ENCODE assay signal across 14 cellular contexts in genomic region chr18:10422731-10423130, GRCh38. TPM values are rescaled to one million over a fixed set of nuclear protein-coding genes. Genes with fewer than 3 reads are reported as not detected.
DNase-seq lines count a peak whose midpoint lies in the region; ATAC-seq and TF ChIP-seq lines count a peak whose summit lies in the region.
"Had no signal": no experiment of that assay in that cellular context is flagged by ENCODE, and none has a peak within 500 bp of the region (broad histone marks: within the 10 kb centered on the region; RNA-seq: fewer than 3 reads in every experiment).

No MANE protein-coding gene starts in this region.

- H3K79me1 ChIP-seq in neuronal stem cell (ENCODE audit: low read depth, low read length) = no peaks in the 10 kb centered on the region

- no peak for TF ChIP-seq POLR2A in heart left ventricle (IDR thresholded peaks at IDR 0.05)
- no peak for TF ChIP-seq POLR2A in breast epithelium (IDR thresholded peaks at IDR 0.05)

- TF ChIP-seq CTCF in left ventricle myocardium inferior (IDR thresholded peaks at IDR 0.05; ENCODE audit: borderline replicate concordance) = no peak
- no peak for TF ChIP-seq CTCF in heart left ventricle (IDR thresholded peaks at IDR 0.05)
- no peak for TF ChIP-seq CTCF in breast epithelium (IDR thresholded peaks at IDR 0.05)
- no peak for TF ChIP-seq CTCF in upper lobe of right lung (IDR thresholded peaks at IDR 0.05)

- peak overlapping the region; percentile 29 for H3K23ac ChIP-seq in neuronal stem cell (ENCODE audit: low read depth, low read length, poor library complexity)

- H3K9ac ChIP-seq in neuronal stem cell (ENCODE audit: low read depth, low read length, poor library complexity) = no peak overlapping the region
- H3K9ac ChIP-seq: GM23248 had no signal

- no peak overlapping the region for H4K8ac ChIP-seq in neuronal stem cell (ENCODE audit: low read depth, low read length)

- H3K4me1 ChIP-seq in left ventricle myocardium inferior (peaks cover 12% of the 10 kb centered on the region), heart left ventricle (peaks cover 0 to 16% (median 6%) of the 10 kb centered on the region in 12 donors), breast epithelium (peaks cover 0 to 7% of the 10 kb centered on the region in 2 donors), neuronal stem cell (ENCODE audit: control insufficient read depth in 2 of 2, insufficient read depth in 1 of 2, low read depth in 1 of 2, low read length in 2 of 2) (peaks cover 0 to 2% of the 10 kb centered on the region in 2 donors), upper lobe of right lung (peaks cover 16% of the 10 kb centered on the region)

- peaks cover 5% of the 10 kb centered on the region for H3K9me3 ChIP-seq in left ventricle myocardium inferior (replicated peaks)
- H3K9me3 ChIP-seq in heart left ventricle = peaks cover 0 to 5% (median 0%) of the 10 kb centered on the region in 12 donors
- no peaks in the 10 kb centered on the region for H3K9me3 ChIP-seq in breast epithelium
- H3K9me3 ChIP-seq in neuronal stem cell (replicated peaks in 1 of 2; ENCODE audit: control insufficient read depth in 2 of 2, insufficient read depth in 1 of 2, low read depth in 1 of 2, low read length in 2 of 2) = peaks cover 2 to 13% of the 10 kb centered on the region in 2 donors
- no peaks in the 10 kb centered on the region for H3K9me3 ChIP-seq in upper lobe of right lung

- H4K91ac ChIP-seq in neuronal stem cell (ENCODE audit: low read depth, low read length, poor library complexity) = no peak overlapping the region

- no peak overlapping the region for H3K4ac ChIP-seq in neuronal stem cell (ENCODE audit: low read length)

- intact Hi-C loops in left ventricle myocardium inferior (cut with micrococcal nuclease) = no loop called here
- intact Hi-C loops in heart left ventricle (cut with DNase I) = no loop called here
- intact Hi-C loops in breast epithelium (cut with DNase I; ENCODE audit: low total_unique reads) = no loop called here
- intact Hi-C loops in upper lobe of right lung (cut with DNase I) = no loop called here

- no peak overlapping the region for H2BK12ac ChIP-seq in neuronal stem cell (ENCODE audit: low read length)

- H3K4me3 ChIP-seq in left ventricle myocardium inferior (no peak overlapping the region), heart left ventricle (no peak overlapping the region), breast epithelium (no peak overlapping the region), neuronal stem cell (ENCODE audit: low read length in 2 of 2) (peak overlapping the region in 1 of 2 donors; percentile 33), upper lobe of right lung (no peak overlapping the region)
- H3K4me3 ChIP-seq: GM23248 had no signal

- H2AK5ac ChIP-seq in neuronal stem cell (ENCODE audit: low read depth, low read length) = no peak overlapping the region

- H2BK120ac ChIP-seq in neuronal stem cell (ENCODE audit: low read depth, low read length) = no peak overlapping the region

- ATAC-seq in heart left ventricle = no peak
- peak; percentile 8 for ATAC-seq in upper lobe of right lung
- no peak for ATAC-seq in GM21576 (IDR thresholded peaks at IDR 0.05; ENCODE audit: unreplicated experiment)

- no peaks in the 10 kb centered on the region for H3K36me3 ChIP-seq in left ventricle myocardium inferior
- no peaks in the 10 kb centered on the region for H3K36me3 ChIP-seq in heart left ventricle
- H3K36me3 ChIP-seq in breast epithelium = no peaks in the 10 kb centered on the region
- no peaks in the 10 kb centered on the region for H3K36me3 ChIP-seq in neuronal stem cell (replicated peaks in 1 of 2; ENCODE audit: control insufficient read depth in 2 of 2, insufficient read depth in 2 of 2, low read length in 2 of 2)
- no peaks in the 10 kb centered on the region for H3K36me3 ChIP-seq in upper lobe of right lung

- no peak overlapping the region for H3K14ac ChIP-seq in neuronal stem cell (ENCODE audit: low read length)

- no peak overlapping the region for H3K4me2 ChIP-seq in neuronal stem cell (ENCODE audit: insufficient read depth, low read length, poor library complexity, severe bottlenecking)

- no peak overlapping the region for H3K18ac ChIP-seq in neuronal stem cell (ENCODE audit: low read length)

- WGBS in heart left ventricle, 4 donors = 83 to 96% (median 90%) methylated on average over 3 to 6 of the region's 6 CpGs
- WGBS in neuronal stem cell (ENCODE audit: extremely low coverage in 2 of 2, insufficient read length in 2 of 2, insufficient replicate concordance in 1 of 2), 2 donors = no CpG with 5 or more reads among the region's 6 CpGs

- no peak overlapping the region for H2AFZ ChIP-seq in neuronal stem cell (ENCODE audit: low read length)
- H2AFZ ChIP-seq: GM23248 had no signal

- DNase-seq in left ventricle myocardium inferior (no peak), heart left ventricle (no peak), breast epithelium (ENCODE audit: low spot score in 2 of 2) (no peak), neuronal stem cell (ENCODE audit: low spot score) (no peak), upper lobe of right lung (no peak), kidney glomerular epithelial cell (lab: John Stamatoyannopoulos, UW) (no peak), kidney tubule cell (ENCODE audit: low spot score) (no peak)
- DNase-seq: CD4-positive, CD25-positive, alpha-beta regulatory T cell; DMS53; H7 had no signal

- H3K27me3 ChIP-seq in left ventricle myocardium inferior (ENCODE audit: low read depth) (no peaks in the 10 kb centered on the region), heart left ventricle (peaks cover 0 to 3% (median 0%) of the 10 kb centered on the region in 9 donors), breast epithelium (no peaks in the 10 kb centered on the region), neuronal stem cell (ENCODE audit: control insufficient read depth in 3 of 3, insufficient read depth in 3 of 3, low read depth in 1 of 3, low read length in 3 of 3) (no peaks in the 10 kb centered on the region), upper lobe of right lung (no peaks in the 10 kb centered on the region)

- H2BK5ac ChIP-seq in neuronal stem cell (ENCODE audit: low read length) = no peak overlapping the region

- H2BK15ac ChIP-seq in neuronal stem cell (ENCODE audit: low read length) = no peak overlapping the region

- H3K27ac ChIP-seq in left ventricle myocardium inferior (replicated peaks) (peak overlapping the region; percentile 23), heart left ventricle (no peak overlapping the region), breast epithelium (peak overlapping the region; percentile 36 to 58), neuronal stem cell (replicated peaks; ENCODE audit: low read length) (no peak overlapping the region), upper lobe of right lung (no peak overlapping the region)
- H3K27ac ChIP-seq: 22Rv1, GM23248 had no signal

RNA-seq across cellular contexts. Expression of gene APCDD1, which starts 31.7 kb away (rescaled TPM):
- 38.0 TPM for total RNA-seq in left ventricle myocardium inferior
- total RNA-seq in heart left ventricle = 10 to 100 TPM in 7 of 9 donors, 1 to 10 TPM in 2; 7.5 to 65.4 (median 15.7) TPM
- 10 to 100 TPM; 10.4 to 23.6 TPM for polyA plus RNA-seq in heart left ventricle
- total RNA-seq in breast epithelium = 100 to 1,000 TPM in 1 of 3 donors, 10 to 100 TPM in 2; 34.1 to 275 (median 38.8) TPM
- 1.3 TPM for polyA plus RNA-seq in neuronal stem cell (2013, experiment 1 of 2)
- polyA plus RNA-seq in neuronal stem cell (2013, experiment 2 of 2) = 1.3 TPM
- 27.6 TPM for total RNA-seq in upper lobe of right lung
- total RNA-seq: CD4-positive, CD25-positive, alpha-beta regulatory T cell; GM23248; HT-29 had no signal
- polyA plus RNA-seq: CD4-positive, CD25-positive, alpha-beta regulatory T cell had no signal

Comparison
In these comparisons a context has a peak if more than half of its experiments do, and no peak if none do; other contexts are left out.
1. H3K27ac ChIP-seq: peak in left ventricle myocardium inferior (single experiment) and breast epithelium (2 of 2); none in heart left ventricle (0 of 12), neuronal stem cell (single experiment) and upper lobe of right lung (single experiment).